10 cellular contexts compared by ENCODE assay signal in genomic region chr5:113538313-113538712, GRCh38. TPM values are rescaled to one million over a fixed set of nuclear protein-coding genes. Genes with fewer than 3 reads are reported as not detected.
"Had no signal": no experiment of that assay in that cellular context is flagged by ENCODE, and none has a peak within 500 bp of the region (broad histone marks: within the 10 kb centered on the region; RNA-seq: fewer than 3 reads in every experiment).

No MANE protein-coding gene starts in this region.

- ATAC-seq: HCT116 had no signal

- H2AFZ ChIP-seq: GM23248 had no signal

- H3K4me2 ChIP-seq: KMS-11 had no signal

- H3K9me3 ChIP-seq: HAP-1 had no signal

- DNase-seq: GM23248, GOT3, H7, IMR-90, KBM-7 had no signal

- FAIRE-seq: HTR-8/SVneo had no signal

- H3K9ac ChIP-seq: GM23248, KMS-11 had no signal

- H3K27ac ChIP-seq: GM23248, KMS-11 had no signal

- H3K4me3 ChIP-seq: GM23248, HAP-1 had no signal

RNA-seq across cellular contexts. Expression of gene MCC, which starts 50.1 kb away (rescaled TPM):
- total RNA-seq: HT-29 had no signal
